ENCODE assay signal across 2 cellular contexts in genomic region chr6:70706491-70707123, GRCh38.
TF ChIP-seq lines count a peak whose summit lies in the region.

No MANE protein-coding gene starts in this region.

TF ChIP-seq in K562, 482 proteins besides CTCF, POLR2A, EP300 and RAD21 (continued from another document):
- TF ChIP-seq, protein P1, sequence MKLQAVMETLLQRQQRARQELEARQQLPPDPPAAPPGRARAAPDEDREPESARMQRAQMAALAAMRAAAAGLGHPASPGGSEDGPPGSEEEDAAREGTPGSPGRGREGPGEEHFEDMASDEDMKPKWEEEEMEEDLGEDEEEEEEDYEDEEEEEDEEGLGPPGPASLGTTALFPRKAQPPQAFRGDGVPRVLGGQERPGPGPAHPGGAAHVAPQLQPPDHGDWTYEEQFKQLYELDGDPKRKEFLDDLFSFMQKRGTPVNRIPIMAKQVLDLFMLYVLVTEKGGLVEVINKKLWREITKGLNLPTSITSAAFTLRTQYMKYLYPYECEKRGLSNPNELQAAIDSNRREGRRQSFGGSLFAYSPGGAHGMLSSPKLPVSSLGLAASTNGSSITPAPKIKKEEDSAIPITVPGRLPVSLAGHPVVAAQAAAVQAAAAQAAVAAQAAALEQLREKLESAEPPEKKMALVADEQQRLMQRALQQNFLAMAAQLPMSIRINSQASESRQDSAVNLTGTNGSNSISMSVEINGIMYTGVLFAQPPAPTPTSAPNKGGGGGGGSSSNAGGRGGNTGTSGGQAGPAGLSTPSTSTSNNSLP (IDR thresholded peaks at IDR 0.05; ENCODE audit: borderline replicate concordance, low read depth, low read length): peak; percentile 93
TF ChIP-seq in K562: peak in this region for 5.

TF ChIP-seq in liver, 16 proteins besides CTCF, POLR2A, EP300 and RAD21 (continued from another document):
- TF ChIP-seq MAX (IDR thresholded peaks at IDR 0.05): no peak
- no peak for TF ChIP-seq HNF4A (conservative IDR thresholded peaks at IDR 0.05)
- no peak for TF ChIP-seq TAF1 (conservative IDR thresholded peaks at IDR 0.05)
- no peak for TF ChIP-seq FOXA1 (IDR thresholded peaks at IDR 0.05)
- TF ChIP-seq, protein P2, sequence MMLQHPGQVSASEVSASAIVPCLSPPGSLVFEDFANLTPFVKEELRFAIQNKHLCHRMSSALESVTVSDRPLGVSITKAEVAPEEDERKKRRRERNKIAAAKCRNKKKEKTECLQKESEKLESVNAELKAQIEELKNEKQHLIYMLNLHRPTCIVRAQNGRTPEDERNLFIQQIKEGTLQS (IDR thresholded peaks at IDR 0.05): no peak
- no peak for TF ChIP-seq YY1 (IDR thresholded peaks at IDR 0.05)
- TF ChIP-seq JUND (IDR thresholded peaks at IDR 0.05): no peak
- TF ChIP-seq EGR1 (IDR thresholded peaks at IDR 0.05; ENCODE audit: low read depth in 2 of 2): no peak
